1 cellular context compared by ENCODE assay signal in the genomic region with DNA sequence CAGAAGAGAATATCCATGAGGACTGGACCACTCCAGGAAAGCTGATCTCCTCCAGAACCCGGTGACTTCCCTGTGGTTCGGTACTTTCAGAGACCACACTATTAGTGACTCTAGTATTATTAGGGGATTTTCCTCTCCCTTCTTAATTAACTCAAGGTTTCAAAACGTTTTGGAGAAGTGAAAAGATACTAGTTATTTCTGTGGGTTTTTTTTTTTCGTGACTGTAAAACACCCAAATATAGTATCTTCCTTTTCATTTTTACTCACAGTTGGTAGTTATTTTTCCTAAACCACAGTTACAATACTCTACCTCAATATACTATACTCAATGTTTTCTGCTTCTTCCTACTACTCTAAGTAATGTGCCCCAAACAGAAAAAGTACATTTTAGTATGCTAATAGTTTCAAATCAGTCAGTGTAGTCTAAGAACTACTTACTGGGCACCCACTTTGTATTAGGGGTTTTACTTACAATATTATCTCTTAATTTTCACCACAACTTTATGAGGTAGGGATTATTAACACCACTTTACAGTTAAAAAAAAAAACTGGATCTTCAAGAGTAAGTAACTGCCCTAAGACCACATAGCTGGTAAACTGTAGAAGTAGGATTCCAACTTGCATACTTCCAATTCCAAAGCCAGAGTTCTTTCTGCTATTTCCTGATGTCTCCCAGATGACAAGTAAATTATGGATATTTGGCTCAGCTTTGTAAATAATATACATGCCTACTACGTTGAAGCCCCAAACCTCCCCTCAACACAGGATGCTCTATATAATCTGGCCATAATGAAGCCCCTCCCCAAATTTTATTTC.
TF ChIP-seq lines count a peak whose summit lies in the region.

No MANE protein-coding gene starts in this region.

TF ChIP-seq in GM12878, 131 proteins besides CTCF, POLR2A, EP300 and RAD21 (continued from another document and continues in another):
- TF ChIP-seq, protein P1, sequence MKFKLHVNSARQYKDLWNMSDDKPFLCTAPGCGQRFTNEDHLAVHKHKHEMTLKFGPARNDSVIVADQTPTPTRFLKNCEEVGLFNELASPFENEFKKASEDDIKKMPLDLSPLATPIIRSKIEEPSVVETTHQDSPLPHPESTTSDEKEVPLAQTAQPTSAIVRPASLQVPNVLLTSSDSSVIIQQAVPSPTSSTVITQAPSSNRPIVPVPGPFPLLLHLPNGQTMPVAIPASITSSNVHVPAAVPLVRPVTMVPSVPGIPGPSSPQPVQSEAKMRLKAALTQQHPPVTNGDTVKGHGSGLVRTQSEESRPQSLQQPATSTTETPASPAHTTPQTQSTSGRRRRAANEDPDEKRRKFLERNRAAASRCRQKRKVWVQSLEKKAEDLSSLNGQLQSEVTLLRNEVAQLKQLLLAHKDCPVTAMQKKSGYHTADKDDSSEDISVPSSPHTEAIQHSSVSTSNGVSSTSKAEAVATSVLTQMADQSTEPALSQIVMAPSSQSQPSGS (IDR thresholded peaks at IDR 0.05; ENCODE audit: low read length): peak; percentile 98
- TF ChIP-seq MEF2A (IDR thresholded peaks at IDR 0.05; ENCODE audit: insufficient read depth, low read depth, low read length) (peak; percentile 100), NR2C1 (IDR thresholded peaks at IDR 0.05) (no peak), SMC3 (IDR thresholded peaks at IDR 0.05; ENCODE audit: borderline replicate concordance, low read length) (no peak), RB1 (IDR thresholded peaks at IDR 0.05; ENCODE audit: borderline replicate concordance) (0 out of 2 replicates have a peak, but pooled peaks have one; percentile 17), STAT1 (conservative IDR thresholded peaks at IDR 0.05) (no peak), CHD4 (IDR thresholded peaks at IDR 0.05) (no peak), ESRRA (IDR thresholded peaks at IDR 0.05; ENCODE audit: low read length) (no peak), KDM1A (IDR thresholded peaks at IDR 0.05; ENCODE audit: borderline replicate concordance) (no peak), ETV6 (conservative IDR thresholded peaks at IDR 0.05 in 1 of 2, IDR thresholded peaks at IDR 0.05 in 1 of 2; ENCODE audit: borderline replicate concordance in 1 of 2, low read depth in 1 of 2) (peak in 1 of 2 experiments; percentile 73; a peak in 1 of 4 replicates), BACH1 (IDR thresholded peaks at IDR 0.05; ENCODE audit: borderline replicate concordance) (peak; percentile 47; the same call in 1 of the 2 replicates), DPF2 (IDR thresholded peaks at IDR 0.05) (peak; percentile 79), EGR1 (IDR thresholded peaks at IDR 0.05; ENCODE audit: borderline replicate concordance in 1 of 2, low read depth in 2 of 2, low read length in 2 of 2) (no peak), FOS (IDR thresholded peaks at IDR 0.05; ENCODE audit: borderline replicate concordance, extremely low read depth, insufficient read length) (no peak), ZNF384 (IDR thresholded peaks at IDR 0.05; ENCODE audit: borderline replicate concordance, low read depth, low read length) (peak; percentile 91), SUZ12 (IDR thresholded peaks at IDR 0.05; ENCODE audit: unreplicated experiment) (no peak), MTA2 (IDR thresholded peaks at IDR 0.05; ENCODE audit: low read depth) (peak; percentile 100), RBBP5 (conservative IDR thresholded peaks at IDR 0.05) (no peak), ZNF24 (IDR thresholded peaks at IDR 0.05) (peak; percentile 42; the same call in 1 of the 2 replicates), ZNF622 (IDR thresholded peaks at IDR 0.05) (no peak), SIN3A (IDR thresholded peaks at IDR 0.05; ENCODE audit: low read depth, low read length) (no peak), CHD2 (IDR thresholded peaks at IDR 0.05; ENCODE audit: borderline replicate concordance, low read depth, low read length) (no peak; the same call in 1 of the 2 replicates), NFXL1 (IDR thresholded peaks at IDR 0.05; ENCODE audit: borderline replicate concordance) (no peak), TAF1 (IDR thresholded peaks at IDR 0.05; ENCODE audit: borderline replicate concordance, low read depth, low read length) (no peak), ASH2L (IDR thresholded peaks at IDR 0.05; ENCODE audit: borderline replicate concordance, low read depth) (no peak), CBX3 (IDR thresholded peaks at IDR 0.05; ENCODE audit: borderline replicate concordance, low read depth) (no peak), CHD1 (IDR thresholded peaks at IDR 0.05; ENCODE audit: low read depth, low read length) (no peak), POU2F2 (IDR thresholded peaks at IDR 0.05; ENCODE audit: borderline replicate concordance, low read depth, low read length) (peak; percentile 54; the same call in 1 of the 3 replicates), NBN (IDR thresholded peaks at IDR 0.05) (peak; percentile 87), HCFC1 (IDR thresholded peaks at IDR 0.05; ENCODE audit: low read length) (no peak), EED (IDR thresholded peaks at IDR 0.05; ENCODE audit: low read depth) (peak; percentile 93), LARP7 (IDR thresholded peaks at IDR 0.05) (no peak), NFIC (IDR thresholded peaks at IDR 0.05; ENCODE audit: low read depth, low read length) (peak; percentile 100), MXI1 (IDR thresholded peaks at IDR 0.05; ENCODE audit: low read depth, low read length) (peak; percentile 13; the same call in 1 of the 2 replicates), NFYA (IDR thresholded peaks at IDR 0.05; ENCODE audit: borderline replicate concordance, low read depth, low read length) (no peak), JUNB (IDR thresholded peaks at IDR 0.05) (peak; percentile 98), POLR2AphosphoS2 (IDR thresholded peaks at IDR 0.05; ENCODE audit: low read depth, low read length) (no peak)
- TF ChIP-seq, protein P2, sequence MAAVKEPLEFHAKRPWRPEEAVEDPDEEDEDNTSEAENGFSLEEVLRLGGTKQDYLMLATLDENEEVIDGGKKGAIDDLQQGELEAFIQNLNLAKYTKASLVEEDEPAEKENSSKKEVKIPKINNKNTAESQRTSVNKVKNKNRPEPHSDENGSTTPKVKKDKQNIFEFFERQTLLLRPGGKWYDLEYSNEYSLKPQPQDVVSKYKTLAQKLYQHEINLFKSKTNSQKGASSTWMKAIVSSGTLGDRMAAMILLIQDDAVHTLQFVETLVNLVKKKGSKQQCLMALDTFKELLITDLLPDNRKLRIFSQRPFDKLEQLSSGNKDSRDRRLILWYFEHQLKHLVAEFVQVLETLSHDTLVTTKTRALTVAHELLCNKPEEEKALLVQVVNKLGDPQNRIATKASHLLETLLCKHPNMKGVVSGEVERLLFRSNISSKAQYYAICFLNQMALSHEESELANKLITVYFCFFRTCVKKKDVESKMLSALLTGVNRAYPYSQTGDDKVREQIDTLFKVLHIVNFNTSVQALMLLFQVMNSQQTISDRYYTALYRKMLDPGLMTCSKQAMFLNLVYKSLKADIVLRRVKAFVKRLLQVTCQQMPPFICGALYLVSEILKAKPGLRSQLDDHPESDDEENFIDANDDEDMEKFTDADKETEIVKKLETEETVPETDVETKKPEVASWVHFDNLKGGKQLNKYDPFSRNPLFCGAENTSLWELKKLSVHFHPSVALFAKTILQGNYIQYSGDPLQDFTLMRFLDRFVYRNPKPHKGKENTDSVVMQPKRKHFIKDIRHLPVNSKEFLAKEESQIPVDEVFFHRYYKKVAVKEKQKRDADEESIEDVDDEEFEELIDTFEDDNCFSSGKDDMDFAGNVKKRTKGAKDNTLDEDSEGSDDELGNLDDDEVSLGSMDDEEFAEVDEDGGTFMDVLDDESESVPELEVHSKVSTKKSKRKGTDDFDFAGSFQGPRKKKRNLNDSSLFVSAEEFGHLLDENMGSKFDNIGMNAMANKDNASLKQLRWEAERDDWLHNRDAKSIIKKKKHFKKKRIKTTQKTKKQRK (IDR thresholded peaks at IDR 0.05; ENCODE audit: low read depth, low read length): no peak
- TF ChIP-seq, protein P3, sequence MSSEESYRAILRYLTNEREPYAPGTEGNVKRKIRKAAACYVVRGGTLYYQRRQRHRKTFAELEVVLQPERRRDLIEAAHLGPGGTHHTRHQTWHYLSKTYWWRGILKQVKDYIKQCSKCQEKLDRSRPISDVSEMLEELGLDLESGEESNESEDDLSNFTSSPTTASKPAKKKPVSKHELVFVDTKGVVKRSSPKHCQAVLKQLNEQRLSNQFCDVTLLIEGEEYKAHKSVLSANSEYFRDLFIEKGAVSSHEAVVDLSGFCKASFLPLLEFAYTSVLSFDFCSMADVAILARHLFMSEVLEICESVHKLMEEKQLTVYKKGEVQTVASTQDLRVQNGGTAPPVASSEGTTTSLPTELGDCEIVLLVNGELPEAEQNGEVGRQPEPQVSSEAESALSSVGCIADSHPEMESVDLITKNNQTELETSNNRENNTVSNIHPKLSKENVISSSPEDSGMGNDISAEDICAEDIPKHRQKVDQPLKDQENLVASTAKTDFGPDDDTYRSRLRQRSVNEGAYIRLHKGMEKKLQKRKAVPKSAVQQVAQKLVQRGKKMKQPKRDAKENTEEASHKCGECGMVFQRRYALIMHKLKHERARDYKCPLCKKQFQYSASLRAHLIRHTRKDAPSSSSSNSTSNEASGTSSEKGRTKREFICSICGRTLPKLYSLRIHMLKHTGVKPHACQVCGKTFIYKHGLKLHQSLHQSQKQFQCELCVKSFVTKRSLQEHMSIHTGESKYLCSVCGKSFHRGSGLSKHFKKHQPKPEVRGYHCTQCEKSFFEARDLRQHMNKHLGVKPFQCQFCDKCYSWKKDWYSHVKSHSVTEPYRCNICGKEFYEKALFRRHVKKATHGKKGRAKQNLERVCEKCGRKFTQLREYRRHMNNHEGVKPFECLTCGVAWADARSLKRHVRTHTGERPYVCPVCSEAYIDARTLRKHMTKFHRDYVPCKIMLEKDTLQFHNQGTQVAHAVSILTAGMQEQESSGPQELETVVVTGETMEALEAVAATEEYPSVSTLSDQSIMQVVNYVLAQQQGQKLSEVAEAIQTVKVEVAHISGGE (CRISPR knock-in tag; IDR thresholded peaks at IDR 0.05): no peak
- TF ChIP-seq, protein P4, sequence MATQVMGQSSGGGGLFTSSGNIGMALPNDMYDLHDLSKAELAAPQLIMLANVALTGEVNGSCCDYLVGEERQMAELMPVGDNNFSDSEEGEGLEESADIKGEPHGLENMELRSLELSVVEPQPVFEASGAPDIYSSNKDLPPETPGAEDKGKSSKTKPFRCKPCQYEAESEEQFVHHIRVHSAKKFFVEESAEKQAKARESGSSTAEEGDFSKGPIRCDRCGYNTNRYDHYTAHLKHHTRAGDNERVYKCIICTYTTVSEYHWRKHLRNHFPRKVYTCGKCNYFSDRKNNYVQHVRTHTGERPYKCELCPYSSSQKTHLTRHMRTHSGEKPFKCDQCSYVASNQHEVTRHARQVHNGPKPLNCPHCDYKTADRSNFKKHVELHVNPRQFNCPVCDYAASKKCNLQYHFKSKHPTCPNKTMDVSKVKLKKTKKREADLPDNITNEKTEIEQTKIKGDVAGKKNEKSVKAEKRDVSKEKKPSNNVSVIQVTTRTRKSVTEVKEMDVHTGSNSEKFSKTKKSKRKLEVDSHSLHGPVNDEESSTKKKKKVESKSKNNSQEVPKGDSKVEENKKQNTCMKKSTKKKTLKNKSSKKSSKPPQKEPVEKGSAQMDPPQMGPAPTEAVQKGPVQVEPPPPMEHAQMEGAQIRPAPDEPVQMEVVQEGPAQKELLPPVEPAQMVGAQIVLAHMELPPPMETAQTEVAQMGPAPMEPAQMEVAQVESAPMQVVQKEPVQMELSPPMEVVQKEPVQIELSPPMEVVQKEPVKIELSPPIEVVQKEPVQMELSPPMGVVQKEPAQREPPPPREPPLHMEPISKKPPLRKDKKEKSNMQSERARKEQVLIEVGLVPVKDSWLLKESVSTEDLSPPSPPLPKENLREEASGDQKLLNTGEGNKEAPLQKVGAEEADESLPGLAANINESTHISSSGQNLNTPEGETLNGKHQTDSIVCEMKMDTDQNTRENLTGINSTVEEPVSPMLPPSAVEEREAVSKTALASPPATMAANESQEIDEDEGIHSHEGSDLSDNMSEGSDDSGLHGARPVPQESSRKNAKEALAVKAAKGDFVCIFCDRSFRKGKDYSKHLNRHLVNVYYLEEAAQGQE (IDR thresholded peaks at IDR 0.05; ENCODE audit: low read depth, low read length): no peak
- TF ChIP-seq, protein P5, sequence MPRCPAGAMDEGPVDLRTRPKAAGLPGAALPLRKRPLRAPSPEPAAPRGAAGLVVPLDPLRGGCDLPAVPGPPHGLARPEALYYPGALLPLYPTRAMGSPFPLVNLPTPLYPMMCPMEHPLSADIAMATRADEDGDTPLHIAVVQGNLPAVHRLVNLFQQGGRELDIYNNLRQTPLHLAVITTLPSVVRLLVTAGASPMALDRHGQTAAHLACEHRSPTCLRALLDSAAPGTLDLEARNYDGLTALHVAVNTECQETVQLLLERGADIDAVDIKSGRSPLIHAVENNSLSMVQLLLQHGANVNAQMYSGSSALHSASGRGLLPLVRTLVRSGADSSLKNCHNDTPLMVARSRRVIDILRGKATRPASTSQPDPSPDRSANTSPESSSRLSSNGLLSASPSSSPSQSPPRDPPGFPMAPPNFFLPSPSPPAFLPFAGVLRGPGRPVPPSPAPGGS (IDR thresholded peaks at IDR 0.05; ENCODE audit: borderline replicate concordance, insufficient read depth, low read depth, low read length, poor library complexity, severe bottlenecking): peak; percentile 79
- TF ChIP-seq, protein P6, sequence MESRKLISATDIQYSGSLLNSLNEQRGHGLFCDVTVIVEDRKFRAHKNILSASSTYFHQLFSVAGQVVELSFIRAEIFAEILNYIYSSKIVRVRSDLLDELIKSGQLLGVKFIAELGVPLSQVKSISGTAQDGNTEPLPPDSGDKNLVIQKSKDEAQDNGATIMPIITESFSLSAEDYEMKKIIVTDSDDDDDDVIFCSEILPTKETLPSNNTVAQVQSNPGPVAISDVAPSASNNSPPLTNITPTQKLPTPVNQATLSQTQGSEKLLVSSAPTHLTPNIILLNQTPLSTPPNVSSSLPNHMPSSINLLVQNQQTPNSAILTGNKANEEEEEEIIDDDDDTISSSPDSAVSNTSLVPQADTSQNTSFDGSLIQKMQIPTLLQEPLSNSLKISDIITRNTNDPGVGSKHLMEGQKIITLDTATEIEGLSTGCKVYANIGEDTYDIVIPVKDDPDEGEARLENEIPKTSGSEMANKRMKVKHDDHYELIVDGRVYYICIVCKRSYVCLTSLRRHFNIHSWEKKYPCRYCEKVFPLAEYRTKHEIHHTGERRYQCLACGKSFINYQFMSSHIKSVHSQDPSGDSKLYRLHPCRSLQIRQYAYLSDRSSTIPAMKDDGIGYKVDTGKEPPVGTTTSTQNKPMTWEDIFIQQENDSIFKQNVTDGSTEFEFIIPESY (IDR thresholded peaks at IDR 0.05): peak; percentile 39; the same call in 1 of the 2 replicates
- TF ChIP-seq, protein P7, sequence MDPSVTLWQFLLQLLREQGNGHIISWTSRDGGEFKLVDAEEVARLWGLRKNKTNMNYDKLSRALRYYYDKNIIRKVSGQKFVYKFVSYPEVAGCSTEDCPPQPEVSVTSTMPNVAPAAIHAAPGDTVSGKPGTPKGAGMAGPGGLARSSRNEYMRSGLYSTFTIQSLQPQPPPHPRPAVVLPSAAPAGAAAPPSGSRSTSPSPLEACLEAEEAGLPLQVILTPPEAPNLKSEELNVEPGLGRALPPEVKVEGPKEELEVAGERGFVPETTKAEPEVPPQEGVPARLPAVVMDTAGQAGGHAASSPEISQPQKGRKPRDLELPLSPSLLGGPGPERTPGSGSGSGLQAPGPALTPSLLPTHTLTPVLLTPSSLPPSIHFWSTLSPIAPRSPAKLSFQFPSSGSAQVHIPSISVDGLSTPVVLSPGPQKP (IDR thresholded peaks at IDR 0.05; ENCODE audit: low read depth, low read length): no peak; the same call in 1 of the 2 replicates
